In the genomic region with DNA sequence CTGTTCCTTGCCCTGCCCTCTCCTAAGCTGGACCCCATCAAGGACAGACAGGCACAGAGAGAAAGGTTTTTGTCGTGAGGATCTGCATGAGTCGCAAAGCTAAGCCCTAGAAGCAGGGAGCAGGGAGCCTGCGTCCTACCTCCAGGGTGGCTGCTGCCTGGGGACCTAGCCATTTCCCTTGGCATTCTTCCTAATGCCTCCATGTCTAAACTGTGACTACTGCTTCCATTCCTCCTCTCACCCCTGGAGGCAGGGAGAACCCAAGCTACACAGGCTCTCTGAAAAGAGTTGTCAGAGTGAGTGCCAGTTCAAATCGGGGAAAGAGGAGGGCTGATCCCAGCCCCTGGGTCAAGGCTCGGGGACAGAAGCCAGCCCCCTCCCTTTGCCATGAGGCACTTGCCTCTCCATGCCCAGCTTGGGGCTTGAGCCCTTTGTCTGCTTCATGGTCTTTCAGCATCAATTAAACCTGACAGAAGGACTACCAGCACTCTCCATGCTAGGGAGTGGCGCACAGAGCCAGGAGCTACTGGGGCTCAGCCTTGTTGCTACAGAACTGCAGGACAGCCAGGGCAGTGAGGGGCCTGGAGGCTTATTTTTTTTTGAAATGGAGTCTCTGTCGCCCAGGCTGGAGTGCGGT, we compare ENCODE assay signal across 10 cellular contexts. TPM values are rescaled to one million over a fixed set of nuclear protein-coding genes. Genes with fewer than 3 reads are reported as not detected.
A peak's percentile ranks its signal among the peaks of the same experiment; 100 is the strongest.
DNase-seq lines count a peak whose midpoint lies in the region; ATAC-seq and TF ChIP-seq lines count a peak whose summit lies in the region.
"Had no signal": no experiment of that assay in that cellular context is flagged by ENCODE, and none has a peak within 500 bp of the region (broad histone marks: within the 10 kb centered on the region; RNA-seq: fewer than 3 reads in every experiment).

No MANE protein-coding gene starts in this region.

- peaks cover 62% of the 10 kb centered on the region for H3K4me1 Mint-ChIP-seq in activated T-cell treated with anti-CD3 and anti-CD28 coated beads, Interleukin-2, amount 50 U/mL, for 24 hours (ENCODE audit: low read depth)
- peaks cover 52% of the 10 kb centered on the region for H3K4me1 Mint-ChIP-seq in activated T-cell treated with anti-CD3 and anti-CD28 coated beads, Interleukin-2, amount 50 U/mL, for 72 hours (ENCODE audit: low read depth)

- H3K9ac ChIP-seq in subcutaneous abdominal adipose tissue (ENCODE audit: low read length in 5 of 5), result no peak overlapping the region

- H3K27ac ChIP-seq in epithelial cell of prostate (peak overlapping the region; percentile 47), subcutaneous abdominal adipose tissue (ENCODE audit: low read depth, low read length) (peak overlapping the region; percentile 83)

- H3K9me3 Mint-ChIP-seq in activated T-cell treated with anti-CD3 and anti-CD28 coated beads, Interleukin-2, amount 50 U/mL, for 24 hours, result no peaks in the 10 kb centered on the region
- no peaks in the 10 kb centered on the region for H3K9me3 Mint-ChIP-seq in activated T-cell treated with anti-CD3 and anti-CD28 coated beads, Interleukin-2, amount 50 U/mL, for 72 hours

- H3K27me3 ChIP-seq in subcutaneous abdominal adipose tissue (ENCODE audit: control insufficient read depth in 5 of 5, insufficient read depth in 4 of 5, low read length in 5 of 5), result no peaks in the 10 kb centered on the region
- H3K27me3 ChIP-seq: transverse colon had no signal

- DNase-seq in activated T-cell treated with anti-CD3 and anti-CD28 coated beads, Interleukin-2, amount 50 U/mL, for 24 hours, result no peak
- DNase-seq in activated T-cell treated with anti-CD3 and anti-CD28 coated beads, Interleukin-2, amount 50 U/mL, for 72 hours, result no peak
- DNase-seq in epithelial cell of prostate (ENCODE audit: low read depth, low spot score) (no peak), GM20000 (ENCODE audit: low spot score) (no peak), GM13977 (ENCODE audit: low spot score) (no peak), Kasumi-1 (lab: John Stamatoyannopoulos, UW) (no peak)
- DNase-seq: NCI-H1694 treated with DMSO at 0.1 percent for 48 hours, transverse colon had no signal

- H3K36me3 Mint-ChIP-seq in activated T-cell treated with anti-CD3 and anti-CD28 coated beads, Interleukin-2, amount 50 U/mL, for 24 hours (ENCODE audit: low read depth), result peaks cover 36% of the 10 kb centered on the region
- H3K36me3 Mint-ChIP-seq in activated T-cell treated with anti-CD3 and anti-CD28 coated beads, Interleukin-2, amount 50 U/mL, for 72 hours (ENCODE audit: insufficient read depth in 2 of 2), result no peaks in the 10 kb centered on the region

- no peaks in the 10 kb centered on the region for H3K9me3 ChIP-seq in subcutaneous abdominal adipose tissue (ENCODE audit: control insufficient read depth in 5 of 5, low read length in 5 of 5)
- H3K9me3 ChIP-seq: transverse colon had no signal

- H3K4me3 ChIP-seq in subcutaneous abdominal adipose tissue (ENCODE audit: low read depth in 1 of 5, low read length in 5 of 5), result no peak overlapping the region
- H3K4me3 ChIP-seq: transverse colon had no signal

- no peak overlapping the region for H3K4me3 Mint-ChIP-seq in activated T-cell treated with anti-CD3 and anti-CD28 coated beads, Interleukin-2, amount 50 U/mL, for 24 hours
- H3K4me3 Mint-ChIP-seq in activated T-cell treated with anti-CD3 and anti-CD28 coated beads, Interleukin-2, amount 50 U/mL, for 72 hours, result peak overlapping the region in 1 of 2 donors; percentile 7

- no peaks in the 10 kb centered on the region for H3K27me3 Mint-ChIP-seq in activated T-cell treated with anti-CD3 and anti-CD28 coated beads, Interleukin-2, amount 50 U/mL, for 24 hours
- no peaks in the 10 kb centered on the region for H3K27me3 Mint-ChIP-seq in activated T-cell treated with anti-CD3 and anti-CD28 coated beads, Interleukin-2, amount 50 U/mL, for 72 hours (ENCODE audit: low read depth)

- ATAC-seq in activated T-cell treated with anti-CD3 and anti-CD28 coated beads, Interleukin-2, amount 50 U/mL, for 72 hours (replicated peaks in 1 of 2), result no peak
- ATAC-seq in SK-N-SH treated with all-trans-retinoic acid at 6 μM for 48 hours, result peak; percentile 9

- H3K27ac Mint-ChIP-seq in activated T-cell treated with anti-CD3 and anti-CD28 coated beads, Interleukin-2, amount 50 U/mL, for 24 hours, result peak overlapping the region; percentile 26
- no peak overlapping the region for H3K27ac Mint-ChIP-seq in activated T-cell treated with anti-CD3 and anti-CD28 coated beads, Interleukin-2, amount 50 U/mL, for 72 hours

- in situ Hi-C loops in GM13977 (cut with MboI; ENCODE audit: low pct_unique_long_range_greater_than_20kb, low sequenced_read_pairs, unreplicated experiment), result no loop called here

- peaks cover 0 to 16% (median 11%) of the 10 kb centered on the region in 5 donors for H3K36me3 ChIP-seq in subcutaneous abdominal adipose tissue (ENCODE audit: control insufficient read depth in 5 of 5, insufficient read depth in 5 of 5, low read length in 5 of 5)
- H3K36me3 ChIP-seq: transverse colon had no signal

- H3K4me1 ChIP-seq in subcutaneous abdominal adipose tissue (ENCODE audit: control insufficient read depth in 5 of 5, insufficient read depth in 5 of 5, low read length in 5 of 5), result peaks cover 13 to 83% (median 79%) of the 10 kb centered on the region in 5 donors

- TF ChIP-seq CTCF in GM20000 (IDR thresholded peaks at IDR 0.05; ENCODE audit: extremely low read depth, missing control alignments) (no peak), GM13977 (IDR thresholded peaks at IDR 0.05; ENCODE audit: extremely low read depth, insufficient read depth, missing control alignments) (no peak)

TF ChIP-seq in SK-N-SH treated with all-trans-retinoic acid at 6 μM for 48 hours, 23 proteins besides CTCF, POLR2A, EP300 and RAD21:
- TF ChIP-seq TCF4 (CRISPR knock-in tag; IDR thresholded peaks at IDR 0.05; ENCODE audit: borderline replicate concordance), result no peak
- no peak for TF ChIP-seq PPARA (CRISPR knock-in tag; IDR thresholded peaks at IDR 0.05; ENCODE audit: borderline replicate concordance)
- no peak for TF ChIP-seq ESRRG (CRISPR knock-in tag; IDR thresholded peaks at IDR 0.05)
- no peak for TF ChIP-seq SNAI2 (CRISPR knock-in tag; IDR thresholded peaks at IDR 0.05)
- TF ChIP-seq, protein P1, sequence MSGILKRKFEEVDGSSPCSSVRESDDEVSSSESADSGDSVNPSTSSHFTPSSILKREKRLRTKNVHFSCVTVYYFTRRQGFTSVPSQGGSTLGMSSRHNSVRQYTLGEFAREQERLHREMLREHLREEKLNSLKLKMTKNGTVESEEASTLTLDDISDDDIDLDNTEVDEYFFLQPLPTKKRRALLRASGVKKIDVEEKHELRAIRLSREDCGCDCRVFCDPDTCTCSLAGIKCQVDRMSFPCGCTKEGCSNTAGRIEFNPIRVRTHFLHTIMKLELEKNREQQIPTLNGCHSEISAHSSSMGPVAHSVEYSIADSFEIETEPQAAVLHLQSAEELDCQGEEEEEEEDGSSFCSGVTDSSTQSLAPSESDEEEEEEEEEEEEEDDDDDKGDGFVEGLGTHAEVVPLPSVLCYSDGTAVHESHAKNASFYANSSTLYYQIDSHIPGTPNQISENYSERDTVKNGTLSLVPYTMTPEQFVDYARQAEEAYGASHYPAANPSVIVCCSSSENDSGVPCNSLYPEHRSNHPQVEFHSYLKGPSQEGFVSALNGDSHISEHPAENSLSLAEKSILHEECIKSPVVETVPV (CRISPR knock-in tag; IDR thresholded peaks at IDR 0.05), result no peak
- TF ChIP-seq OSR1 (CRISPR knock-in tag; IDR thresholded peaks at IDR 0.05), result no peak
- no peak for TF ChIP-seq ISL1 (CRISPR knock-in tag; IDR thresholded peaks at IDR 0.05)

RNA-seq across cellular contexts. Expression of a gene that starts 2.4 kb away (rescaled TPM):
- 10 to 100 TPM; 40.9 to 44.8 TPM for total RNA-seq in activated T-cell treated with anti-CD3 and anti-CD28 coated beads, Interleukin-2, amount 50 U/mL, for 72 hours

RNA-seq across cellular contexts. Expression of a gene that starts 3.5 kb away (rescaled TPM):
- total RNA-seq in activated T-cell treated with anti-CD3 and anti-CD28 coated beads, Interleukin-2, amount 50 U/mL, for 72 hours, result 1 to 10 TPM; 1.6 to 1.7 TPM

RNA-seq across cellular contexts. Expression of a gene that starts 11.3 kb away (rescaled TPM):
- total RNA-seq in activated T-cell treated with anti-CD3 and anti-CD28 coated beads, Interleukin-2, amount 50 U/mL, for 72 hours, result 10 to 100 TPM; 28.0 to 30.7 TPM

RNA-seq across cellular contexts. Expression of a gene that starts 40.6 kb away (rescaled TPM):
- total RNA-seq in activated T-cell treated with anti-CD3 and anti-CD28 coated beads, Interleukin-2, amount 50 U/mL, for 72 hours, result 10 to 100 TPM; 24.1 to 29.8 TPM

RNA-seq across cellular contexts. Expression of a gene that starts 41.0 kb away (rescaled TPM):
- total RNA-seq in activated T-cell treated with anti-CD3 and anti-CD28 coated beads, Interleukin-2, amount 50 U/mL, for 72 hours, result 10 to 100 TPM; 26.3 to 37.3 TPM
